Comparison of ENCODE assay signal across 12 cellular contexts in genomic region chr14:60760648-60761364, GRCh38. TPM values are rescaled to one million over a fixed set of nuclear protein-coding genes. Genes with fewer than 3 reads are reported as not detected.
DNase-seq lines count a peak whose midpoint lies in the region; ATAC-seq and TF ChIP-seq lines count a peak whose summit lies in the region.
"Had no signal": no experiment of that assay in that cellular context is flagged by ENCODE, and none has a peak within 500 bp of the region (broad histone marks: within the 10 kb centered on the region; RNA-seq: fewer than 3 reads in every experiment).

No MANE protein-coding gene starts in this region.

- H3K4me3 ChIP-seq in LNCaP clone FGC (ENCODE audit: low read depth, low read length) (no peak overlapping the region; the same call in 1 of the 2 replicates), iPS DF 6.9 (ENCODE audit: low read length) (no peak overlapping the region)
- H3K4me3 ChIP-seq: skin epidermis had no signal

- no peak for TF ChIP-seq CTCF in LNCaP clone FGC (IDR thresholded peaks at IDR 0.05; ENCODE audit: control insufficient read depth, extremely low read depth, insufficient read depth)

- WGBS in iPS DF 6.9 (ENCODE audit: insufficient coverage, insufficient read length) = no CpG with 5 or more reads among the region's 3 CpGs

- H3K27ac ChIP-seq in iPS DF 6.9 (ENCODE audit: low read length) = no peak overlapping the region
- H3K27ac ChIP-seq: skin epidermis had no signal

- H3K36me3 Mint-ChIP-seq in activated naive CD8-positive, alpha-beta T cell treated with anti-CD3 and anti-CD28 coated beads for 36 hours = peaks cover 8% of the 10 kb centered on the region

- H3K9me3 ChIP-seq in iPS DF 6.9 (ENCODE audit: control insufficient read depth, insufficient read depth, low read length) = no peaks in the 10 kb centered on the region

- peaks cover 17% of the 10 kb centered on the region for H3K4me1 Mint-ChIP-seq in activated naive CD8-positive, alpha-beta T cell treated with anti-CD3 and anti-CD28 coated beads for 36 hours

- no peak overlapping the region for H3K27ac Mint-ChIP-seq in activated naive CD8-positive, alpha-beta T cell treated with anti-CD3 and anti-CD28 coated beads for 36 hours

- DNase-seq in DMS153 (lab: John Stamatoyannopoulos, UW) = peak; percentile 87
- peak; percentile 33 for DNase-seq in LNCaP clone FGC (ENCODE audit: low read depth)
- DNase-seq in NCI-H69 (lab: John Stamatoyannopoulos, UW) = peak; percentile 91
- DNase-seq in iPS DF 6.9 (ENCODE audit: low read depth, low spot score) = peak; percentile 68
- no peak for DNase-seq in activated naive CD4-positive, alpha-beta T cell treated with anti-CD3 and anti-CD28 coated beads, Interleukin-2, amount 50 U/mL, for 16 hours
- DNase-seq in GM19240 (ENCODE audit: insufficient read length, low spot score) = no peak
- no peak for DNase-seq in activated naive CD8-positive, alpha-beta T cell treated with anti-CD3 and anti-CD28 coated beads for 36 hours
- DNase-seq: activated CD4-positive, alpha-beta T cell treated with anti-CD3 and anti-CD28 coated beads, Interleukin-2, amount 50 U/mL, for 48 hours; activated effector memory CD4-positive, alpha-beta T cell treated with anti-CD3 and anti-CD28 coated beads, Interleukin-2, amount 50 U/mL, for 16 hours; NCI-H524 treated with DMSO at 0.1 percent for 48 hours had no signal

- peaks cover 8% of the 10 kb centered on the region for H3K27me3 Mint-ChIP-seq in activated naive CD8-positive, alpha-beta T cell treated with anti-CD3 and anti-CD28 coated beads for 36 hours

- no peaks in the 10 kb centered on the region for H3K9me3 Mint-ChIP-seq in activated naive CD8-positive, alpha-beta T cell treated with anti-CD3 and anti-CD28 coated beads for 36 hours

- H3K4me1 ChIP-seq in iPS DF 6.9 (ENCODE audit: control insufficient read depth, insufficient read depth, low read length) = no peaks in the 10 kb centered on the region; the same call in 1 of the 2 replicates

- no peaks in the 10 kb centered on the region for H3K27me3 ChIP-seq in iPS DF 6.9 (ENCODE audit: control insufficient read depth, insufficient read depth, low read length)

- ATAC-seq in GM18511 (IDR thresholded peaks at IDR 0.05; ENCODE audit: unreplicated experiment) = no peak

- no peak overlapping the region for H3K4me3 Mint-ChIP-seq in activated naive CD8-positive, alpha-beta T cell treated with anti-CD3 and anti-CD28 coated beads for 36 hours

- H3K36me3 ChIP-seq in iPS DF 6.9 (ENCODE audit: control insufficient read depth, insufficient read depth, low read length) = no peaks in the 10 kb centered on the region

RNA-seq across cellular contexts. Expression of gene MNAT1, which starts 26.2 kb away (rescaled TPM):
- total RNA-seq in activated naive CD8-positive, alpha-beta T cell treated with anti-CD3 and anti-CD28 coated beads for 36 hours = 10 to 100 TPM; 39.7 to 42.7 TPM

RNA-seq across cellular contexts. Expression of gene SIX4, which starts 36.7 kb away (rescaled TPM):
- under 1 TPM in 1 of 2 experiments, not detected in 1; 0.04 TPM for total RNA-seq in activated naive CD8-positive, alpha-beta T cell treated with anti-CD3 and anti-CD28 coated beads for 36 hours

Comparison
In these comparisons a context has a peak if more than half of its experiments do, and no peak if none do; other contexts are left out.
1. DNase-seq: peak in DMS153 (single experiment), LNCaP clone FGC (single experiment), NCI-H69 (single experiment) and iPS DF 6.9 (single experiment); none in activated naive CD4-positive, alpha-beta T cell treated with anti-CD3 and anti-CD28 coated beads, Interleukin-2, amount 50 U/mL, for 16 hours (single experiment), GM19240 (single experiment) and activated naive CD8-positive, alpha-beta T cell treated with anti-CD3 and anti-CD28 coated beads for 36 hours (single experiment).